Comparison of ENCODE assay signal across 17 cellular contexts in genomic region chr10:103814626-103815370, GRCh38. TPM values are rescaled to one million over a fixed set of nuclear protein-coding genes. Genes with fewer than 3 reads are reported as not detected.
DNase-seq lines count a peak whose midpoint lies in the region; ATAC-seq, FAIRE-seq and TF ChIP-seq lines count a peak whose summit lies in the region.
"Had no signal": no experiment of that assay in that cellular context is flagged by ENCODE, and none has a peak within 500 bp of the region (broad histone marks: within the 10 kb centered on the region; RNA-seq: fewer than 3 reads in every experiment).

No MANE protein-coding gene starts in this region.

- no peaks in the 10 kb centered on the region for H3K9me3 ChIP-seq in mucosa of stomach (ENCODE audit: control insufficient read depth, low read length)
- H3K9me3 ChIP-seq: adrenal gland had no signal

- no peak for FAIRE-seq in H54 (lab: Jason Lieb, UNC)

- H3K4me3 Mint-ChIP-seq in type B pancreatic cell = no peak overlapping the region
- H3K4me3 Mint-ChIP-seq: activated B cell treated with CpG ODN at 0.5 μM for 24 hours; T-helper 1 cell treated with Interleukin-12 subunit alpha and Interleukin-12 subunit beta and Interleukin-4 antibody, amounts not matched to agents 30 μg/mL and 1 μg/mL, for 36 hours had no signal

- peak overlapping the region; percentile 45 for H3K9ac ChIP-seq in mucosa of stomach (ENCODE audit: low read length)

- no peaks in the 10 kb centered on the region for H3K36me3 ChIP-seq in mucosa of stomach (ENCODE audit: control insufficient read depth, insufficient read depth, low read length)
- H3K36me3 ChIP-seq: adrenal gland had no signal

- TF ChIP-seq POLR2A in H54 (IDR thresholded peaks at IDR 0.05; ENCODE audit: low read depth, low read length) = no peak

- H3K27me3 Mint-ChIP-seq in type B pancreatic cell = peaks cover 24% of the 10 kb centered on the region

- no peaks in the 10 kb centered on the region for H3K27me3 ChIP-seq in mucosa of stomach (ENCODE audit: control insufficient read depth, insufficient read depth, low read length)
- H3K27me3 ChIP-seq: adrenal gland had no signal

- H3K4me1 ChIP-seq in mucosa of stomach (ENCODE audit: control insufficient read depth, insufficient read depth, low read length) = peaks cover 65% of the 10 kb centered on the region

- no peak for ATAC-seq in GM18907 (IDR thresholded peaks at IDR 0.05; ENCODE audit: unreplicated experiment)
- ATAC-seq: Right ventricle myocardium inferior had no signal

- TF ChIP-seq CTCF in choroid plexus epithelial cell (conservative IDR thresholded peaks at IDR 0.05; ENCODE audit: low read depth, low read length) (no peak), type B pancreatic cell (conservative IDR thresholded peaks at IDR 0.05) (no peak), GM20000 (IDR thresholded peaks at IDR 0.05; ENCODE audit: extremely low read depth, missing control alignments) (no peak)

- peaks cover 56% of the 10 kb centered on the region for H3K4me1 Mint-ChIP-seq in type B pancreatic cell (ENCODE audit: unreplicated experiment)
- H3K4me1 Mint-ChIP-seq: activated B cell treated with CpG ODN at 0.5 μM for 24 hours had no signal

- H3K4me3 ChIP-seq in choroid plexus epithelial cell (ENCODE audit: low read depth, low read length) (no peak overlapping the region), mucosa of stomach (ENCODE audit: low read length) (no peak overlapping the region)
- H3K4me3 ChIP-seq: adrenal gland had no signal

- DNase-seq in HuH-7 (ENCODE audit: low spot score) (peak; percentile 36), choroid plexus epithelial cell (ENCODE audit: low read depth) (peak; percentile 65), type B pancreatic cell (ENCODE audit: extremely low spot score, unreplicated experiment) (no peak), GM20000 (ENCODE audit: low spot score) (no peak), H54 (ENCODE audit: insufficient read length, low spot score) (no peak)
- DNase-seq: activated B cell treated with CpG ODN at 0.5 μM for 24 hours; adrenal gland; C1 segment of cervical spinal cord; cerebellar nuclear complex; DND-41; mammary epithelial cell; NCI-H1092 treated with DMSO at 0.1 percent for 48 hours; stimulated activated CD4-positive, alpha-beta T cell treated with anti-CD3 and anti-CD28 coated beads, Interleukin-2, amount 100 ng/mL, for 48 hours had no signal

- H3K36me3 Mint-ChIP-seq in type B pancreatic cell = no peaks in the 10 kb centered on the region

- peak overlapping the region; percentile 51 for H3K27ac Mint-ChIP-seq in type B pancreatic cell
- H3K27ac Mint-ChIP-seq: activated B cell treated with CpG ODN at 0.5 μM for 24 hours; T-helper 1 cell treated with Interleukin-12 subunit alpha and Interleukin-12 subunit beta and Interleukin-4 antibody, amounts not matched to agents 30 μg/mL and 1 μg/mL, for 36 hours had no signal

- peaks cover 5% of the 10 kb centered on the region for H3K9me3 Mint-ChIP-seq in type B pancreatic cell
- H3K9me3 Mint-ChIP-seq: activated B cell treated with CpG ODN at 0.5 μM for 24 hours; T-helper 1 cell treated with Interleukin-12 subunit alpha and Interleukin-12 subunit beta and Interleukin-4 antibody, amounts not matched to agents 30 μg/mL and 1 μg/mL, for 36 hours had no signal

RNA-seq across cellular contexts. Expression of gene SH3PXD2A, which starts 40.6 kb away (rescaled TPM):
- 22.3 and 38.6 TPM in 2 replicates for total RNA-seq in type B pancreatic cell (ENCODE audit: low replicate concordance)

Comparison
In these comparisons a context has a peak if more than half of its experiments do, and no peak if none do; other contexts are left out.
1. DNase-seq: peak in HuH-7 (single experiment) and choroid plexus epithelial cell (single experiment); none in type B pancreatic cell (single experiment), GM20000 (single experiment) and H54 (single experiment).